21 cellular contexts compared by ENCODE assay signal in genomic region chr4:37719021-37719420, GRCh38.
"Had no signal": no experiment of that assay in that cellular context is flagged by ENCODE, and none has a peak within 500 bp of the region (broad histone marks: within the 10 kb centered on the region; RNA-seq: fewer than 3 reads in every experiment).

No MANE protein-coding gene starts in this region.

- DNase-seq: activated CD4-positive, alpha-beta T cell treated with anti-CD3 and anti-CD28 coated beads, Interleukin-2, amount 10 ng/mL, durations not matched to agents 24 days and 14 days; activated CD4-positive, CD25-positive, alpha-beta regulatory T cell; activated CD8-positive, alpha-beta memory T cell treated with anti-CD3 and anti-CD28 coated beads, Interleukin-2, amount 50 U/mL, for 48 hours; activated gamma-delta T cell; activated naive CD8-positive, alpha-beta T cell treated with anti-CD3 and anti-CD28 coated beads for 36 hours; activated T-cell treated with anti-CD3 and anti-CD28 coated beads, Interleukin-2, amount 50 U/mL, for 72 hours; amygdala; cortex of kidney; effector memory CD4-positive, alpha-beta T cell; gastrocnemius medialis; left lung; mucosa of descending colon; naive thymus-derived CD8-positive, alpha-beta T cell; retina; stimulated activated CD4-positive, alpha-beta T cell treated with anti-CD3 and anti-CD28 coated beads, Interleukin-15, amount 100 ng/mL, for 24 hours; stimulated activated CD4-positive, alpha-beta T cell treated with anti-CD3 and anti-CD28 coated beads, Interleukin-4, amount 100 ng/mL, for 1 hour; stimulated activated naive B cell treated with anti-CD40 and anti-IgM and Interleukin-4, amounts not matched to agents 10 μg/mL and 1 μg/mL and 100 μg/mL, for 72 hours; thyroid gland had no signal

- ATAC-seq: activated T-cell treated with anti-CD3 and anti-CD28 coated beads, Interleukin-2, amount 50 U/mL, for 72 hours; gastrocnemius medialis; left lung; mucosa of descending colon; naive thymus-derived CD8-positive, alpha-beta T cell; stimulated activated naive B cell treated with anti-CD40 and anti-IgM and Interleukin-4, amounts not matched to agents 10 μg/mL and 1 μg/mL and 100 μg/mL, for 72 hours had no signal

- H3K9me3 ChIP-seq: gastrocnemius medialis, left lung, mucosa of descending colon, neutrophil, thyroid gland, vagina had no signal

- H3K36me3 ChIP-seq: gastrocnemius medialis, left lung, neutrophil, thyroid gland, vagina had no signal

- H3K4me3 ChIP-seq: gastrocnemius medialis, left lung, mucosa of descending colon, thyroid gland, vagina had no signal

- H3K27ac ChIP-seq: gastrocnemius medialis, left lung, neutrophil, thyroid gland, vagina had no signal

- FAIRE-seq: islet of Langerhans had no signal

- H3K27me3 ChIP-seq: gastrocnemius medialis, left lung, neutrophil, thyroid gland, vagina had no signal

- H3K4me1 ChIP-seq: left lung, thyroid gland, vagina had no signal
